ENCODE assay signal across 1 cellular context in genomic region chr17:31494259-31495048, GRCh38.
TF ChIP-seq lines count a peak whose summit lies in the region.

No MANE protein-coding gene starts in this region.

TF ChIP-seq in HCT116, 20 proteins besides CTCF, POLR2A, EP300 and RAD21 (continued from another document):
- TF ChIP-seq CBX3 (IDR thresholded peaks at IDR 0.05; ENCODE audit: low read depth) (no peak), EGR1 (IDR thresholded peaks at IDR 0.05; ENCODE audit: low read depth) (no peak)
TF ChIP-seq in HCT116: peak in this region for 0.
